1 cellular context compared by ENCODE assay signal in the genomic region with DNA sequence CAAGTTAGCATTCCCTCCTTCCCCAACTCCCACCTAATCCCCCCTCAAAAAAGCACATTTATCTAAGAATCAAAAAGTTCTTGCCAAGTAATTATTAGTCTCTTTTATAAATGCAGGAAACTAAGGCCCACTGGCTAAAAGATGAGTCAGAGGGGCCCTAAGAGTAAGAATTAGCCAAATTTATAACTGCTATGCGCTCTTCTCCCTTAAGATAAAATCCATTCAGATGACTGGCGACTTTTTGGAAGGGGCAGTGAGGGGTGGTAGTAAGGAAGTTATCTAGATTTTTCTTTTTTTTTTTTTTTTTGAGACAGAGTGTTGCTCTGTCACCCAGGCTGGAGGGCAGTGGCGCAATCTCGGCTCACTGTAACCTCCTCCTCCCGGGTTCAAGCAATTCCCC.
TF ChIP-seq lines count a peak whose summit lies in the region.

No MANE protein-coding gene starts in this region.

TF ChIP-seq in SK-N-SH treated with all-trans-retinoic acid at 6 μM for 48 hours, 23 proteins besides CTCF, POLR2A, EP300 and RAD21 (continued from another document):
- TF ChIP-seq, protein P1, sequence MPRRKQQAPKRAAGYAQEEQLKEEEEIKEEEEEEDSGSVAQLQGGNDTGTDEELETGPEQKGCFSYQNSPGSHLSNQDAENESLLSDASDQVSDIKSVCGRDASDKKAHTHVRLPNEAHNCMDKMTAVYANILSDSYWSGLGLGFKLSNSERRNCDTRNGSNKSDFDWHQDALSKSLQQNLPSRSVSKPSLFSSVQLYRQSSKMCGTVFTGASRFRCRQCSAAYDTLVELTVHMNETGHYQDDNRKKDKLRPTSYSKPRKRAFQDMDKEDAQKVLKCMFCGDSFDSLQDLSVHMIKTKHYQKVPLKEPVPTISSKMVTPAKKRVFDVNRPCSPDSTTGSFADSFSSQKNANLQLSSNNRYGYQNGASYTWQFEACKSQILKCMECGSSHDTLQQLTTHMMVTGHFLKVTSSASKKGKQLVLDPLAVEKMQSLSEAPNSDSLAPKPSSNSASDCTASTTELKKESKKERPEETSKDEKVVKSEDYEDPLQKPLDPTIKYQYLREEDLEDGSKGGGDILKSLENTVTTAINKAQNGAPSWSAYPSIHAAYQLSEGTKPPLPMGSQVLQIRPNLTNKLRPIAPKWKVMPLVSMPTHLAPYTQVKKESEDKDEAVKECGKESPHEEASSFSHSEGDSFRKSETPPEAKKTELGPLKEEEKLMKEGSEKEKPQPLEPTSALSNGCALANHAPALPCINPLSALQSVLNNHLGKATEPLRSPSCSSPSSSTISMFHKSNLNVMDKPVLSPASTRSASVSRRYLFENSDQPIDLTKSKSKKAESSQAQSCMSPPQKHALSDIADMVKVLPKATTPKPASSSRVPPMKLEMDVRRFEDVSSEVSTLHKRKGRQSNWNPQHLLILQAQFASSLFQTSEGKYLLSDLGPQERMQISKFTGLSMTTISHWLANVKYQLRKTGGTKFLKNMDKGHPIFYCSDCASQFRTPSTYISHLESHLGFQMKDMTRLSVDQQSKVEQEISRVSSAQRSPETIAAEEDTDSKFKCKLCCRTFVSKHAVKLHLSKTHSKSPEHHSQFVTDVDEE (CRISPR knock-in tag; IDR thresholded peaks at IDR 0.05) = no peak
- TF ChIP-seq, protein P2, sequence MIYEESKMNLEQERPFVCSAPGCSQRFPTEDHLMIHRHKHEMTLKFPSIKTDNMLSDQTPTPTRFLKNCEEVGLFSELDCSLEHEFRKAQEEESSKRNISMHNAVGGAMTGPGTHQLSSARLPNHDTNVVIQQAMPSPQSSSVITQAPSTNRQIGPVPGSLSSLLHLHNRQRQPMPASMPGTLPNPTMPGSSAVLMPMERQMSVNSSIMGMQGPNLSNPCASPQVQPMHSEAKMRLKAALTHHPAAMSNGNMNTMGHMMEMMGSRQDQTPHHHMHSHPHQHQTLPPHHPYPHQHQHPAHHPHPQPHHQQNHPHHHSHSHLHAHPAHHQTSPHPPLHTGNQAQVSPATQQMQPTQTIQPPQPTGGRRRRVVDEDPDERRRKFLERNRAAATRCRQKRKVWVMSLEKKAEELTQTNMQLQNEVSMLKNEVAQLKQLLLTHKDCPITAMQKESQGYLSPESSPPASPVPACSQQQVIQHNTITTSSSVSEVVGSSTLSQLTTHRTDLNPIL (CRISPR knock-in tag; IDR thresholded peaks at IDR 0.05; ENCODE audit: low read depth) = no peak
- TF ChIP-seq TCF4 (CRISPR knock-in tag; IDR thresholded peaks at IDR 0.05; ENCODE audit: borderline replicate concordance) = no peak
- no peak for TF ChIP-seq OSR1 (CRISPR knock-in tag; IDR thresholded peaks at IDR 0.05)
- TF ChIP-seq PPARA (CRISPR knock-in tag; IDR thresholded peaks at IDR 0.05; ENCODE audit: borderline replicate concordance) = no peak
- TF ChIP-seq ISL1 (CRISPR knock-in tag; IDR thresholded peaks at IDR 0.05) = no peak
- TF ChIP-seq ZFP30 (CRISPR knock-in tag; IDR thresholded peaks at IDR 0.05) = no peak
